1 cellular context compared by ENCODE assay signal in the genomic region with DNA sequence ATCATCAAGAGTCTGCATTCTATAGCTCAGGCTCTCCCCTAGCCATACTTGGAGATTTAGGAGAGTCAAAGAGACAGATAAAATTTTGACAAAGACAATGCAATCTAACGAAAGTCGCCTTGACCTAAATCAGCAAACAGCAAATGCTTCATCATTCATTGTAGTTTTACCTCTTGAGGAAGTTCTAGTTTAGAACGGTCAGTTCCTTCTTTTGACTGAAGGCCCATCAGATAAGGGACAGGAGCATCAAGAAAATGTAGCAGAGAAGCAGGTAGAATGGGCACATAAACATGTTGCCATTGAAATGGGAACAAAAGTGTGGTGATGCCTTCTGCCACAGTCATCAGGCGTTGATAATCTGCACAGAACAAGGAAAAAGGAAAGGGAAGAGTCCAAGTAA.
TF ChIP-seq lines count a peak whose summit lies in the region.

No MANE protein-coding gene starts in this region.

TF ChIP-seq in WTC11, 78 proteins besides CTCF, POLR2A, EP300 and RAD21 (continued from another document):
- TF ChIP-seq ZNF425 (CRISPR knock-in tag; conservative IDR thresholded peaks at IDR 0.05) (no peak), E2F1 (CRISPR knock-in tag; IDR thresholded peaks at IDR 0.05) (no peak)
- TF ChIP-seq, protein P1, sequence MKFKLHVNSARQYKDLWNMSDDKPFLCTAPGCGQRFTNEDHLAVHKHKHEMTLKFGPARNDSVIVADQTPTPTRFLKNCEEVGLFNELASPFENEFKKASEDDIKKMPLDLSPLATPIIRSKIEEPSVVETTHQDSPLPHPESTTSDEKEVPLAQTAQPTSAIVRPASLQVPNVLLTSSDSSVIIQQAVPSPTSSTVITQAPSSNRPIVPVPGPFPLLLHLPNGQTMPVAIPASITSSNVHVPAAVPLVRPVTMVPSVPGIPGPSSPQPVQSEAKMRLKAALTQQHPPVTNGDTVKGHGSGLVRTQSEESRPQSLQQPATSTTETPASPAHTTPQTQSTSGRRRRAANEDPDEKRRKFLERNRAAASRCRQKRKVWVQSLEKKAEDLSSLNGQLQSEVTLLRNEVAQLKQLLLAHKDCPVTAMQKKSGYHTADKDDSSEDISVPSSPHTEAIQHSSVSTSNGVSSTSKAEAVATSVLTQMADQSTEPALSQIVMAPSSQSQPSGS (CRISPR knock-in tag; IDR thresholded peaks at IDR 0.05; ENCODE audit: borderline replicate concordance, low read depth), result no peak
